Comparison of ENCODE assay signal across 18 cellular contexts in genomic region chr12:7251328-7251996, GRCh38. TPM values are rescaled to one million over a fixed set of nuclear protein-coding genes. Genes with fewer than 3 reads are reported as not detected.
"Had no signal": no experiment of that assay in that cellular context is flagged by ENCODE, and none has a peak within 500 bp of the region (broad histone marks: within the 10 kb centered on the region; RNA-seq: fewer than 3 reads in every experiment).

No MANE protein-coding gene starts in this region.

RNA-seq across cellular contexts. Expression of gene ACSM4, which starts 52.4 kb away (rescaled TPM):
- total RNA-seq: activated B cell treated with CpG ODN at 0.5 μM for 24 hours; activated CD4-positive, alpha-beta memory T cell treated with anti-CD3 and anti-CD28 coated beads for 36 hours; activated CD4-positive, alpha-beta T cell treated with anti-CD3 and anti-CD28 coated beads, Interleukin-2, amount 10 ng/mL, durations not matched to agents 24 days and 14 days; activated CD8-positive, alpha-beta memory T cell treated with anti-CD3 and anti-CD28 coated beads for 36 hours; activated CD8-positive, alpha-beta T cell treated with anti-CD3 and anti-CD28 coated beads for 36 hours; activated naive CD4-positive, alpha-beta T cell treated with anti-CD3 and anti-CD28 coated beads for 36 hours; activated naive CD4-positive, alpha-beta T cell treated with anti-CD3 and anti-CD28 coated beads, Interleukin-2, amount 50 U/mL, for 72 hours; activated naive CD8-positive, alpha-beta T cell treated with anti-CD3 and anti-CD28 coated beads for 36 hours; activated T-cell treated with anti-CD3 and anti-CD28 coated beads, Interleukin-2, amount 50 U/mL, for 4 hours; activated T-cell treated with anti-CD3 and anti-CD28 coated beads, Interleukin-2, amount 50 U/mL, for 72 hours; activated T-helper 1 cell treated with anti-CD3 and anti-CD28 coated beads, Interleukin-12 subunit alpha, Interleukin-12 subunit beta, Interleukin-2, Interleukin-4 antibody, amounts not matched to agents 30 ng/mL and 10 ng/mL and 1 ng/mL, durations not matched to agents 14 hours and 24 hours and 36 hours; activated T-helper 17 cell treated with anti-CD3 and anti-CD28 coated beads, Interleukin-2, amount 50 U/mL, for 72 hours; adrenal gland; aorta; bronchial epithelial cell; cardiac muscle cell; chondrocyte; colonic mucosa had no signal
